15 cellular contexts compared by ENCODE assay signal in the genomic region with DNA sequence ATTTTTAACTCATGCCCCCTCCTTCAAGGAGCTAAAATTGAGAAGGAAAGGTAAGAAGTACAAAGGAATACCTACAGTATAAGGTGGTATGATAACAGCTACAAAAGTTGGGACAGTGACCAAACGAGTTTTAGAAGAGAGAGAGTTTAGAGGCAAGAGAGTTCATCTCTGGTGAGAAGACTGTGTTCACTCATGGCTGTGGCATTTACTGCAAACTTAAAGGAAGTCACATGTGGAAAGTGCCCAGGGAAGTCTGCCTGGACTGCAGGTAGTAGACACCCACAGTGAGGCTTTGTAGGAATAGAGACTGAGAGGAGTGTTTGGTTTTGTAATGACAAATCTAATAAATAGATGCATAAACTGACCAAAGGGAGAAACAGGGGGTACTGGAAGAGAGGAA.
DNase-seq lines count a peak whose midpoint lies in the region; ATAC-seq and TF ChIP-seq lines count a peak whose summit lies in the region.
"Had no signal": no experiment of that assay in that cellular context is flagged by ENCODE, and none has a peak within 500 bp of the region (broad histone marks: within the 10 kb centered on the region; RNA-seq: fewer than 3 reads in every experiment).

No MANE protein-coding gene starts in this region.

- TF ChIP-seq CTCF in transverse colon (IDR thresholded peaks at IDR 0.05): no peak

- intact Hi-C loops in activated naive CD4-positive, alpha-beta T cell treated with anti-CD3 and anti-CD28 coated beads for 36 hours (cut with micrococcal nuclease): loop anchor here (5.0 to 10.0 kb wide), 6 partner anchors 152 to 1355 kb away; no protein-coding TSS in a partner anchor
- intact Hi-C loops in activated T-helper 2 cell treated with anti-CD3 and anti-CD28 coated beads, Interferon-gamma antibody, Interleukin-2, Interleukin-4, amounts not matched to agents 10 μg/mL and 5 μg/mL and 100 μg/mL, durations not matched to agents 14 hours and 24 hours and 36 hours (cut with micrococcal nuclease): loop anchor here (5.0 to 10.0 kb wide), 3 partner anchors 137 to 437 kb away; no protein-coding TSS in a partner anchor
- intact Hi-C loops in transverse colon (cut with DNase I; ENCODE audit: low total_unique reads): no loop called here

- no peak for TF ChIP-seq EP300 in transverse colon (IDR thresholded peaks at IDR 0.05; ENCODE audit: low read depth)

- DNase-seq in activated naive CD4-positive, alpha-beta T cell treated with anti-CD3 and anti-CD28 coated beads for 36 hours: peak; percentile 13
- DNase-seq in activated naive CD4-positive, alpha-beta T cell (lab: John Stamatoyannopoulos, UW): no peak
- no peak for DNase-seq in activated T-helper 2 cell treated with anti-CD3 and anti-CD28 coated beads, Interferon-gamma antibody, Interleukin-2, Interleukin-4, amounts not matched to agents 10 μg/mL and 5 μg/mL and 100 μg/mL, durations not matched to agents 14 hours and 24 hours and 36 hours (ENCODE audit: low spot score)
- peak; percentile 47 for DNase-seq in kidney tubule cell (ENCODE audit: low spot score)
- DNase-seq in transverse colon: no peak
- DNase-seq in effector memory CD4-positive, alpha-beta T cell: no peak
- DNase-seq in NCI-H2107 treated with DMSO at 0.1 percent for 48 hours (lab: John Stamatoyannopoulos, UW; ENCODE audit: unreplicated experiment): no peak
- DNase-seq: NCI-H1092 treated with DMSO at 0.1 percent for 48 hours, NCI-H2107 had no signal

- no peaks in the 10 kb centered on the region for H3K9me3 ChIP-seq in transverse colon
- no peaks in the 10 kb centered on the region for H3K9me3 ChIP-seq in effector memory CD4-positive, alpha-beta T cell (ENCODE audit: control insufficient read depth, low read length)

- no peaks in the 10 kb centered on the region for H3K9me3 Mint-ChIP-seq in activated naive CD4-positive, alpha-beta T cell treated with anti-CD3 and anti-CD28 coated beads for 36 hours
- no peaks in the 10 kb centered on the region for H3K9me3 Mint-ChIP-seq in activated T-helper 2 cell treated with anti-CD3 and anti-CD28 coated beads, Interferon-gamma antibody, Interleukin-2, Interleukin-4, amounts not matched to agents 10 μg/mL and 5 μg/mL and 100 μg/mL, durations not matched to agents 14 hours and 24 hours and 36 hours

- H3K36me3 Mint-ChIP-seq in activated naive CD4-positive, alpha-beta T cell treated with anti-CD3 and anti-CD28 coated beads for 36 hours (ENCODE audit: low read depth): peaks cover 6% of the 10 kb centered on the region
- peaks cover 21% of the 10 kb centered on the region for H3K36me3 Mint-ChIP-seq in activated T-helper 2 cell treated with anti-CD3 and anti-CD28 coated beads, Interferon-gamma antibody, Interleukin-2, Interleukin-4, amounts not matched to agents 10 μg/mL and 5 μg/mL and 100 μg/mL, durations not matched to agents 14 hours and 24 hours and 36 hours (ENCODE audit: low read depth)

- H3K27me3 Mint-ChIP-seq in activated naive CD4-positive, alpha-beta T cell treated with anti-CD3 and anti-CD28 coated beads for 36 hours (ENCODE audit: low read depth): no peaks in the 10 kb centered on the region
- no peaks in the 10 kb centered on the region for H3K27me3 Mint-ChIP-seq in activated T-helper 2 cell treated with anti-CD3 and anti-CD28 coated beads, Interferon-gamma antibody, Interleukin-2, Interleukin-4, amounts not matched to agents 10 μg/mL and 5 μg/mL and 100 μg/mL, durations not matched to agents 14 hours and 24 hours and 36 hours (ENCODE audit: low read depth)

- no peak for TF ChIP-seq POLR2A in transverse colon (IDR thresholded peaks at IDR 0.05)

- no peak for ATAC-seq in GM21526 (IDR thresholded peaks at IDR 0.05; ENCODE audit: low FRiP score, unreplicated experiment)
- ATAC-seq: K562 had no signal

- peak overlapping the region; percentile 61 for H3K27ac Mint-ChIP-seq in activated naive CD4-positive, alpha-beta T cell treated with anti-CD3 and anti-CD28 coated beads for 36 hours
- H3K27ac Mint-ChIP-seq in activated T-helper 2 cell treated with anti-CD3 and anti-CD28 coated beads, Interferon-gamma antibody, Interleukin-2, Interleukin-4, amounts not matched to agents 10 μg/mL and 5 μg/mL and 100 μg/mL, durations not matched to agents 14 hours and 24 hours and 36 hours: peak overlapping the region; percentile 61

- H3K4me3 Mint-ChIP-seq in activated naive CD4-positive, alpha-beta T cell treated with anti-CD3 and anti-CD28 coated beads for 36 hours: no peak overlapping the region
- H3K4me3 Mint-ChIP-seq in activated T-helper 2 cell treated with anti-CD3 and anti-CD28 coated beads, Interferon-gamma antibody, Interleukin-2, Interleukin-4, amounts not matched to agents 10 μg/mL and 5 μg/mL and 100 μg/mL, durations not matched to agents 14 hours and 24 hours and 36 hours (ENCODE audit: low read depth): no peak overlapping the region

- peaks cover 9 to 34% (median 21%) of the 10 kb centered on the region in 4 donors for H3K4me1 ChIP-seq in transverse colon
- no peaks in the 10 kb centered on the region for H3K4me1 ChIP-seq in effector memory CD4-positive, alpha-beta T cell (ENCODE audit: control insufficient read depth, insufficient read depth, low read length, poor library complexity, severe bottlenecking)

- H3K36me3 ChIP-seq in transverse colon: no peaks in the 10 kb centered on the region
- H3K36me3 ChIP-seq in effector memory CD4-positive, alpha-beta T cell (ENCODE audit: control insufficient read depth, insufficient read depth, low read length): peaks cover 6% of the 10 kb centered on the region
- H3K36me3 ChIP-seq: cardiac muscle cell had no signal

- 41 to 90% methylated on average over 1 of the region's 1 CpG for WGBS in transverse colon (ENCODE audit: low coverage in 1 of 2), 2 donors

- no peaks in the 10 kb centered on the region for H3K27me3 ChIP-seq in transverse colon
- H3K27me3 ChIP-seq in effector memory CD4-positive, alpha-beta T cell (replicated peaks; ENCODE audit: control insufficient read depth, insufficient read depth, low read length, poor library complexity, severe bottlenecking): no peaks in the 10 kb centered on the region
- H3K27me3 ChIP-seq: cardiac muscle cell, hepatocyte had no signal

- in situ Hi-C loops in transverse colon (cut with MboI; ENCODE audit: low pct_ligation_motif_present in 1 of 4, low pct_unique_long_range_greater_than_20kb in 1 of 4, low sequenced_read_pairs in 3 of 4): loop anchor here in 3 of 4 donors (10.0 to 25.0 kb wide), 2 partner anchors 582 to 715 kb away; a partner anchor contains a TSS

- peaks cover 37% of the 10 kb centered on the region for H3K4me1 Mint-ChIP-seq in activated naive CD4-positive, alpha-beta T cell treated with anti-CD3 and anti-CD28 coated beads for 36 hours (ENCODE audit: low read depth)
- H3K4me1 Mint-ChIP-seq in activated T-helper 2 cell treated with anti-CD3 and anti-CD28 coated beads, Interferon-gamma antibody, Interleukin-2, Interleukin-4, amounts not matched to agents 10 μg/mL and 5 μg/mL and 100 μg/mL, durations not matched to agents 14 hours and 24 hours and 36 hours (ENCODE audit: low read depth): peaks cover 14% of the 10 kb centered on the region

- CTCF ChIA-PET in activated naive CD4-positive, alpha-beta T cell treated with anti-CD3 and anti-CD28 coated beads for 36 hours (lab: Charles Lee): no interaction called here

- H3K4me3 ChIP-seq in transverse colon: no peak overlapping the region
- no peak overlapping the region for H3K4me3 ChIP-seq in effector memory CD4-positive, alpha-beta T cell (ENCODE audit: insufficient read depth, low read depth, low read length, poor library complexity, severe bottlenecking)
- H3K4me3 ChIP-seq: cardiac muscle cell, GM12878, hepatocyte, K562, skin epidermis had no signal

- H3K27ac ChIP-seq in transverse colon: peak overlapping the region in 3 of 4 donors; percentile 3 to 62 (median 5)
- H3K27ac ChIP-seq in effector memory CD4-positive, alpha-beta T cell (ENCODE audit: insufficient read depth, low read length, poor library complexity, severe bottlenecking): no peak overlapping the region
- H3K27ac ChIP-seq: cardiac muscle cell, hepatocyte had no signal

Comparison
In these comparisons a context has a peak if more than half of its experiments do, and no peak if none do; other contexts are left out.
1. DNase-seq: peak in activated naive CD4-positive, alpha-beta T cell treated with anti-CD3 and anti-CD28 coated beads for 36 hours (single experiment) and kidney tubule cell (single experiment); none in activated naive CD4-positive, alpha-beta T cell (0 of 4), activated T-helper 2 cell treated with anti-CD3 and anti-CD28 coated beads, Interferon-gamma antibody, Interleukin-2, Interleukin-4, amounts not matched to agents 10 μg/mL and 5 μg/mL and 100 μg/mL, durations not matched to agents 14 hours and 24 hours and 36 hours (single experiment), transverse colon (single experiment), effector memory CD4-positive, alpha-beta T cell (0 of 3) and NCI-H2107 treated with DMSO at 0.1 percent for 48 hours (single experiment).